ENCODE assay signal across 4 cellular contexts in genomic region chr7:22078872-22079271, GRCh38.
A peak's percentile ranks its signal among the peaks of the same experiment; 100 is the strongest.
TF ChIP-seq lines count a peak whose summit lies in the region.

No MANE protein-coding gene starts in this region.

TF ChIP-seq in A549, 52 proteins besides CTCF, POLR2A, EP300 and RAD21:
- TF ChIP-seq MAFK (IDR thresholded peaks at IDR 0.05; ENCODE audit: partially characterized antibody): peak; percentile 85

TF ChIP-seq in IMR-90, 13 proteins besides CTCF, POLR2A, EP300 and RAD21:
- TF ChIP-seq MAFK (IDR thresholded peaks at IDR 0.05; ENCODE audit: low read depth, low read length): peak; percentile 83

TF ChIP-seq in H1, 55 proteins besides CTCF, POLR2A, EP300 and RAD21:
- peak; percentile 24; the same call in 1 of the 2 replicates for TF ChIP-seq MAFK (IDR thresholded peaks at IDR 0.05; ENCODE audit: low read depth, low read length)

TF ChIP-seq in HepG2, 621 proteins besides CTCF, POLR2A, EP300 and RAD21:
- TF ChIP-seq NFYB (CRISPR knock-in tag; IDR thresholded peaks at IDR 0.05) (0 out of 2 replicates have a peak, but pooled peaks have one; percentile 28), MAFK (conservative IDR thresholded peaks at IDR 0.05 in 1 of 2, IDR thresholded peaks at IDR 0.05 in 1 of 2; ENCODE audit: low read length in 2 of 2) (peak; percentile 75 to 85), MAFF (IDR thresholded peaks at IDR 0.05; ENCODE audit: low read depth, low read length) (peak; percentile 78)
